Comparison of ENCODE assay signal across 21 cellular contexts in genomic region chr18:62897153-62897552, GRCh38.
DNase-seq lines count a peak whose midpoint lies in the region; ATAC-seq and TF ChIP-seq lines count a peak whose summit lies in the region.
"Had no signal": no experiment of that assay in that cellular context is flagged by ENCODE, and none has a peak within 500 bp of the region (broad histone marks: within the 10 kb centered on the region; RNA-seq: fewer than 3 reads in every experiment).

No MANE protein-coding gene starts in this region.

- H3K4me1 ChIP-seq in IMR-90 (ENCODE audit: control insufficient read depth, insufficient read depth, low read length) (peaks cover 18% of the 10 kb centered on the region), left lung (no peaks in the 10 kb centered on the region)
- H3K4me1 ChIP-seq: Peyer's patch, suprapubic skin had no signal

- H3K4me2 ChIP-seq in IMR-90 (ENCODE audit: low read depth, low read length), result peak overlapping the region; percentile 65; the same call in 1 of the 2 replicates

- peak overlapping the region; percentile 81; the same call in 1 of the 2 replicates for H2AK5ac ChIP-seq in IMR-90 (ENCODE audit: low read depth, low read length)

- intact Hi-C loops in IMR-90 (cut with micrococcal nuclease) (loop anchor here (5.0 kb wide), 1 partner anchor 180 kb away; the partner anchor contains the start of gene PHLPP1), left lung (cut with DNase I) (no loop called here)

- peak overlapping the region; percentile 90 for H2BK5ac ChIP-seq in IMR-90 (ENCODE audit: low read depth, low read length, poor library complexity, severe bottlenecking)

- H3K4me3 Mint-ChIP-seq in chondrocyte (ENCODE audit: unreplicated experiment), result no peak overlapping the region
- H3K4me3 Mint-ChIP-seq: activated naive CD4-positive, alpha-beta T cell treated with anti-CD3 and anti-CD28 coated beads for 36 hours; endodermal cell; naive thymus-derived CD8-positive, alpha-beta T cell; T-helper 1 cell treated with Interleukin-12 subunit alpha and Interleukin-12 subunit beta and Interleukin-4 antibody, amounts not matched to agents 30 μg/mL and 1 μg/mL, for 36 hours had no signal

- H3K79me1 ChIP-seq in IMR-90 (ENCODE audit: low read depth in 1 of 2, low read length in 2 of 2), result peaks cover 0 to 20% of the 10 kb centered on the region in 2 experiments; a peak in 1 of 4 replicates

- peak overlapping the region; percentile 91 for H3K4ac ChIP-seq in IMR-90 (ENCODE audit: low read depth, low read length)

- peaks cover 17% of the 10 kb centered on the region for H3K9me1 ChIP-seq in IMR-90 (ENCODE audit: insufficient read depth, low read length)

- DNase-seq in AG09309 (ENCODE audit: low read depth) (peak; percentile 8), IMR-90 (peak; percentile 73), chondrocyte (ENCODE audit: low spot score) (no peak), kidney glomerular epithelial cell (lab: John Stamatoyannopoulos, UW) (peak; percentile 31), COLO829 (ENCODE audit: low spot score) (no peak), anterior cingulate cortex (lab: John Stamatoyannopoulos, UW) (no peak), left lung (no peak)
- DNase-seq: activated naive CD4-positive, alpha-beta T cell treated with anti-CD3 and anti-CD28 coated beads for 36 hours; AML-193; DMS 273 treated with DMSO at 0.1 percent for 48 hours; endodermal cell; GOT3; hypothalamus; left ventricle myocardium inferior; naive thymus-derived CD8-positive, alpha-beta T cell; NCI-H2081 treated with DMSO at 0.1 percent for 48 hours; Peyer's patch had no signal

- CTCF ChIA-PET in IMR-90 (lab: Yijun Ruan, JAX), result no interaction called here

- no peak overlapping the region for H3K56ac ChIP-seq in IMR-90 (ENCODE audit: extremely low read depth, insufficient read depth, low read length)

- no CpG with 5 or more reads among the region's 1 CpG for WGBS in IMR-90 (ENCODE audit: extremely low coverage in 2 of 2, insufficient read length in 1 of 2), 2 experiments

- no peaks in the 10 kb centered on the region for H3K9me3 ChIP-seq in IMR-90 (ENCODE audit: control insufficient read depth, insufficient read depth, low read length)
- no peaks in the 10 kb centered on the region for H3K9me3 ChIP-seq in left lung
- H3K9me3 ChIP-seq: left ventricle myocardium inferior, Peyer's patch, suprapubic skin had no signal

- H2BK15ac ChIP-seq in IMR-90 (ENCODE audit: low read depth, low read length), result peak overlapping the region; percentile 30; the same call in 1 of the 3 replicates

- 0 out of 2 replicates have a peak overlapping the region, but pooled peaks have one; percentile 48 for H3K23ac ChIP-seq in IMR-90 (ENCODE audit: low read depth, low read length)

- TF ChIP-seq RAD21 in IMR-90 (IDR thresholded peaks at IDR 0.05; ENCODE audit: low read length), result no peak

- H3K4me1 Mint-ChIP-seq in chondrocyte (ENCODE audit: low read depth), result peaks cover 41% of the 10 kb centered on the region

- POLR2A ChIA-PET in IMR-90 (lab: Charles Lee; ENCODE audit: unreplicated experiment), result interaction anchor here (0.6 kb wide), 1 partner anchor 12 kb away, joined by 5 read pairs; no protein-coding TSS in a partner anchor

- H4K91ac ChIP-seq in IMR-90 (ENCODE audit: insufficient read depth, low read depth, low read length), result peak overlapping the region; percentile 42; the same call in 1 of the 2 replicates

- peak overlapping the region; percentile 80 for H3K14ac ChIP-seq in IMR-90 (replicated peaks; ENCODE audit: low read depth, low read length)

- peak overlapping the region; percentile 77 for H3K27ac Mint-ChIP-seq in chondrocyte (ENCODE audit: unreplicated experiment)
- H3K27ac Mint-ChIP-seq: activated naive CD4-positive, alpha-beta T cell treated with anti-CD3 and anti-CD28 coated beads for 36 hours; endodermal cell; naive thymus-derived CD8-positive, alpha-beta T cell; T-helper 1 cell treated with Interleukin-12 subunit alpha and Interleukin-12 subunit beta and Interleukin-4 antibody, amounts not matched to agents 30 μg/mL and 1 μg/mL, for 36 hours had no signal

- TF ChIP-seq CTCF in AG09309 (IDR thresholded peaks at IDR 0.05; ENCODE audit: control insufficient read depth, insufficient read depth, low read depth, low read length, missing control alignments), result no peak
- no peak for TF ChIP-seq CTCF in IMR-90 (conservative IDR thresholded peaks at IDR 0.05; ENCODE audit: low read depth, low read length)
- no peak for TF ChIP-seq CTCF in chondrocyte (IDR thresholded peaks at IDR 0.05)
- no peak for TF ChIP-seq CTCF in left lung (IDR thresholded peaks at IDR 0.05)

- no peak overlapping the region for H3K9ac ChIP-seq in IMR-90 (ENCODE audit: low read depth, low read length)

- H2AFZ ChIP-seq in IMR-90 (replicated peaks; ENCODE audit: low read length, poor library complexity), result no peak overlapping the region

- TF ChIP-seq POLR2A in IMR-90 (IDR thresholded peaks at IDR 0.05; ENCODE audit: low read depth, low read length), result no peak

- peak overlapping the region; percentile 85 for H2BK20ac ChIP-seq in IMR-90 (ENCODE audit: low read depth, low read length)

- no peaks in the 10 kb centered on the region for H4K20me1 ChIP-seq in IMR-90 (ENCODE audit: insufficient read depth, low read length)

- H3K27ac ChIP-seq in IMR-90 (ENCODE audit: insufficient read depth, low read length) (peak overlapping the region; percentile 69; the same call in 1 of the 2 replicates), left lung (no peak overlapping the region)
- H3K27ac ChIP-seq: cardiac muscle cell, left ventricle myocardium inferior, Peyer's patch, suprapubic skin had no signal

- no peaks in the 10 kb centered on the region for H3K36me3 ChIP-seq in IMR-90 (ENCODE audit: control insufficient read depth, insufficient read depth, low read length)
- H3K36me3 ChIP-seq in left lung, result peaks cover 0 to 20% of the 10 kb centered on the region in 2 donors
- H3K36me3 ChIP-seq: cardiac muscle cell had no signal

- H4K8ac ChIP-seq in IMR-90 (ENCODE audit: low read depth in 2 of 2, low read length in 2 of 2), result peak overlapping the region in 1 of 2 experiments; percentile 76; a peak in 2 of 4 replicates

- H4K5ac ChIP-seq in IMR-90 (ENCODE audit: low read depth, low read length), result peak overlapping the region; percentile 47; the same call in 1 of the 2 replicates

- no peaks in the 10 kb centered on the region for H3K9me3 Mint-ChIP-seq in chondrocyte (ENCODE audit: low read depth)
- H3K9me3 Mint-ChIP-seq: activated naive CD4-positive, alpha-beta T cell treated with anti-CD3 and anti-CD28 coated beads for 36 hours; endodermal cell; naive thymus-derived CD8-positive, alpha-beta T cell; T-helper 1 cell treated with Interleukin-12 subunit alpha and Interleukin-12 subunit beta and Interleukin-4 antibody, amounts not matched to agents 30 μg/mL and 1 μg/mL, for 36 hours had no signal

- no peaks in the 10 kb centered on the region for H3K27me3 Mint-ChIP-seq in chondrocyte (ENCODE audit: low read depth)
- H3K27me3 Mint-ChIP-seq: naive thymus-derived CD8-positive, alpha-beta T cell had no signal

- no peak overlapping the region for H2AK9ac ChIP-seq in IMR-90 (replicated peaks; ENCODE audit: low read depth, low read length, poor library complexity)

- peaks cover 7% of the 10 kb centered on the region for H3K36me3 Mint-ChIP-seq in chondrocyte (ENCODE audit: low read depth)

- peak overlapping the region; percentile 93 for H2BK120ac ChIP-seq in IMR-90 (ENCODE audit: low read depth, low read length)

- H3K27me3 ChIP-seq in IMR-90 (ENCODE audit: control insufficient read depth, insufficient read depth, low read length) (no peaks in the 10 kb centered on the region), left lung (no peaks in the 10 kb centered on the region)
- H3K27me3 ChIP-seq: cardiac muscle cell, Peyer's patch, suprapubic skin had no signal

- H3K4me3 ChIP-seq in AG09309 (ENCODE audit: control insufficient read depth, low read depth, low read length) (no peak overlapping the region), IMR-90 (ENCODE audit: insufficient read depth, low read depth, low read length) (no peak overlapping the region), left lung (no peak overlapping the region)
- H3K4me3 ChIP-seq: cardiac muscle cell, left ventricle myocardium inferior, Peyer's patch, suprapubic skin had no signal

- in situ Hi-C loops in IMR-90 (cut with MboI; ENCODE audit: low sequenced_read_pairs), result no loop called here

- ATAC-seq in IMR-90 (ENCODE audit: low read depth) (peak; percentile 71), left lung (no peak), HG03565 (IDR thresholded peaks at IDR 0.05; ENCODE audit: unreplicated experiment) (no peak)
- ATAC-seq: naive thymus-derived CD8-positive, alpha-beta T cell had no signal

- H3K18ac ChIP-seq in IMR-90 (ENCODE audit: low read depth, low read length), result peak overlapping the region; percentile 95; the same call in 1 of the 2 replicates

- dilution Hi-C loops in IMR-90 (cut with HindIII; ENCODE audit: low sequenced_read_pairs, unreplicated experiment), result no loop called here

- BruUV-seq in IMR-90 (replicated peaks; lab: Mats Ljungman, UMichigan), result no TSS peak

TF ChIP-seq in IMR-90, 13 proteins besides CTCF, POLR2A, EP300 and RAD21:
- TF ChIP-seq CEBPB (IDR thresholded peaks at IDR 0.05; ENCODE audit: low read depth, low read length), result peak; percentile 44; the same call in 1 of the 2 replicates
- TF ChIP-seq FOS (IDR thresholded peaks at IDR 0.05; ENCODE audit: low read depth, low read length), result no peak
- TF ChIP-seq SMC3 (IDR thresholded peaks at IDR 0.05; ENCODE audit: low read depth, low read length), result no peak
TF ChIP-seq in IMR-90: peak in this region for 1.

Comparison
In these comparisons a context has a peak if more than half of its experiments do, and no peak if none do; other contexts are left out.
1. DNase-seq: peak in AG09309 (single experiment), IMR-90 (single experiment) and kidney glomerular epithelial cell (single experiment); none in chondrocyte (single experiment), COLO829 (single experiment), anterior cingulate cortex (0 of 58) and left lung (0 of 2).